Comparison of ENCODE assay signal across 10 cellular contexts in genomic region chr20:45892828-45893500, GRCh38. TPM values are rescaled to one million over a fixed set of nuclear protein-coding genes. Genes with fewer than 3 reads are reported as not detected.
DNase-seq lines count a peak whose midpoint lies in the region; ATAC-seq, FAIRE-seq and TF ChIP-seq lines count a peak whose summit lies in the region.
"Had no signal": no experiment of that assay in that cellular context is flagged by ENCODE, and none has a peak within 500 bp of the region (broad histone marks: within the 10 kb centered on the region; RNA-seq: fewer than 3 reads in every experiment).

No MANE protein-coding gene starts in this region.

- peak overlapping the region; percentile 85 for H3K4me3 Mint-ChIP-seq in dendritic cell treated with granulocyte-macrophage colony-stimulating factor and Interleukin-4, amounts not matched to agents 40 ng/mL and 50 ng/mL, for 4 days

- H3K9me2 ChIP-seq in HCT116 (ENCODE audit: insufficient read depth) = no peaks in the 10 kb centered on the region

- H3K79me2 ChIP-seq in HCT116 (ENCODE audit: insufficient read depth, low read length) = peaks cover 4% of the 10 kb centered on the region; the same call in 1 of the 2 replicates

- intact Hi-C loops in HCT116 (cut with micrococcal nuclease) = no loop called here
- intact Hi-C loops in dendritic cell treated with granulocyte-macrophage colony-stimulating factor and Interleukin-4, amounts not matched to agents 40 ng/mL and 50 ng/mL, for 4 days (cut with micrococcal nuclease) = no loop called here

- FAIRE-seq in H54 (lab: Jason Lieb, UNC) = no peak

- H3K4me2 ChIP-seq in HCT116 (ENCODE audit: low read length) = no peak overlapping the region

- no peak overlapping the region for H2AFZ ChIP-seq in HCT116 (ENCODE audit: low read depth, low read length, poor library complexity, severe bottlenecking)

- H3K9ac ChIP-seq in HCT116 (ENCODE audit: low read length) = no peak overlapping the region

- no peaks in the 10 kb centered on the region for H3K27me3 Mint-ChIP-seq in dendritic cell treated with granulocyte-macrophage colony-stimulating factor and Interleukin-4, amounts not matched to agents 40 ng/mL and 50 ng/mL, for 4 days

- H3K9me3 ChIP-seq in HCT116 (ENCODE audit: control insufficient read depth in 1 of 2, insufficient read depth in 1 of 2, low read depth in 1 of 2, low read length in 2 of 2) (no peaks in the 10 kb centered on the region), SJCRH30 (replicated peaks) (no peaks in the 10 kb centered on the region), neutrophil (no peaks in the 10 kb centered on the region)

- H3K36me3 ChIP-seq in HCT116 (ENCODE audit: control insufficient read depth in 1 of 2, insufficient read depth in 2 of 2, low read length in 2 of 2) (peaks cover 6 to 21% of the 10 kb centered on the region in 2 experiments; a peak in 3 of 4 replicates), SJCRH30 (peaks cover 22% of the 10 kb centered on the region), neutrophil (peaks cover 45% of the 10 kb centered on the region)

- H3K27ac ChIP-seq in HCT116 (ENCODE audit: low read depth, low read length) (no peak overlapping the region), SJCRH30 (peak overlapping the region; percentile 80), neutrophil (peak overlapping the region; percentile 88)

- peaks cover 10 to 18% of the 10 kb centered on the region in 2 experiments; a peak in 3 of 4 replicates for H3K4me1 ChIP-seq in HCT116 (ENCODE audit: control insufficient read depth in 1 of 2, insufficient read depth in 2 of 2, low read length in 2 of 2)
- peaks cover 35% of the 10 kb centered on the region for H3K4me1 ChIP-seq in SJCRH30
- peaks cover 41 to 46% of the 10 kb centered on the region in 2 experiments for H3K4me1 ChIP-seq in neutrophil (ENCODE audit: control insufficient read depth in 1 of 2, insufficient read depth in 1 of 2, low read depth in 1 of 2, low read length in 1 of 2)

- no peaks in the 10 kb centered on the region for H4K20me1 ChIP-seq in HCT116 (ENCODE audit: insufficient read depth)

- peaks cover 44% of the 10 kb centered on the region for H3K4me1 Mint-ChIP-seq in dendritic cell treated with granulocyte-macrophage colony-stimulating factor and Interleukin-4, amounts not matched to agents 40 ng/mL and 50 ng/mL, for 4 days (ENCODE audit: low read depth)

- H3K4me3 ChIP-seq in HCT116 (replicated peaks in 1 of 2; ENCODE audit: low read depth in 1 of 2, low read length in 2 of 2) (no peak overlapping the region), SJCRH30 (no peak overlapping the region), neutrophil (ENCODE audit: low read depth in 1 of 2, low read length in 1 of 2) (peak overlapping the region; percentile 91 to 94)

- POLR2A ChIA-PET in HCT116 (lab: Charles Lee) = interaction anchor here (0.9 to 1.1 kb wide), 2 partner anchors 12 to 41 kb away, joined by 3 to 4 read pairs; partner anchors contain the start of gene ZSWIM1

- no peak for TF ChIP-seq CTCF in HCT116 (IDR thresholded peaks at IDR 0.05 in 2 of 3, conservative IDR thresholded peaks at IDR 0.05 in 1 of 3; ENCODE audit: borderline replicate concordance in 1 of 3, insufficient read depth in 1 of 3, low read depth in 2 of 3, low read length in 2 of 3)
- TF ChIP-seq CTCF in neutrophil (IDR thresholded peaks at IDR 0.05) = no peak

- H3K27me3 ChIP-seq in HCT116 (ENCODE audit: insufficient read depth, low read length) = no peaks in the 10 kb centered on the region
- no peaks in the 10 kb centered on the region for H3K27me3 ChIP-seq in SJCRH30
- no peaks in the 10 kb centered on the region for H3K27me3 ChIP-seq in neutrophil

- TF ChIP-seq POLR2A in HCT116 (IDR thresholded peaks at IDR 0.05; ENCODE audit: borderline replicate concordance, extremely low read depth, insufficient read depth, insufficient read length) (no peak), H54 (IDR thresholded peaks at IDR 0.05; ENCODE audit: low read depth, low read length) (no peak)

- H3K27ac Mint-ChIP-seq in dendritic cell treated with granulocyte-macrophage colony-stimulating factor and Interleukin-4, amounts not matched to agents 40 ng/mL and 50 ng/mL, for 4 days = peak overlapping the region; percentile 84

- ATAC-seq in HCT116 (no peak), HG02763 (IDR thresholded peaks at IDR 0.05; ENCODE audit: unreplicated experiment) (no peak)

- RAD21 ChIA-PET in HCT116 (lab: Charles Lee; ENCODE audit: low non-redundant PET in 1 of 2, low total read pairs in 2 of 2, uncharacterized antibody in 2 of 2, unreplicated experiment in 2 of 2) = interaction anchor here (0.6 kb wide), 2 partner anchors 93 to 880 kb away, joined by 3 read pairs; no protein-coding TSS in a partner anchor

- BruUV-seq in HCT116 (replicated peaks; lab: Mats Ljungman, UMichigan) = TSS peak; percentile 36

- no peaks in the 10 kb centered on the region for H3K9me3 Mint-ChIP-seq in dendritic cell treated with granulocyte-macrophage colony-stimulating factor and Interleukin-4, amounts not matched to agents 40 ng/mL and 50 ng/mL, for 4 days

- H3K36me3 Mint-ChIP-seq in dendritic cell treated with granulocyte-macrophage colony-stimulating factor and Interleukin-4, amounts not matched to agents 40 ng/mL and 50 ng/mL, for 4 days (ENCODE audit: low read depth) = peaks cover 76% of the 10 kb centered on the region

- TF ChIP-seq RAD21 in HCT116 (IDR thresholded peaks at IDR 0.05; ENCODE audit: low read depth) = no peak

- CTCF ChIA-PET in HCT116 (lab: Charles Lee) = interaction anchor here (1.5 kb wide), 1 partner anchor 12 kb away, joined by 4 read pairs; no protein-coding TSS in a partner anchor

- DNase-seq in HCT116 (ENCODE audit: low read depth, low spot score) (no peak), SJCRH30 (no peak), H54 (ENCODE audit: insufficient read length, low spot score) (no peak), DMS153 treated with DMSO at 0.1 percent for 48 hours (lab: John Stamatoyannopoulos, UW; ENCODE audit: unreplicated experiment) (no peak), NCI-H1694 treated with DMSO at 0.1 percent for 48 hours (lab: John Stamatoyannopoulos, UW) (no peak)
- DNase-seq: NCI-H1092 had no signal

TF ChIP-seq in HCT116, 20 proteins besides CTCF, POLR2A, EP300 and RAD21:
- TF ChIP-seq EGR1 (IDR thresholded peaks at IDR 0.05; ENCODE audit: low read depth) (no peak), EZH2phosphoT487 (IDR thresholded peaks at IDR 0.05; ENCODE audit: borderline replicate concordance) (no peak), MAX (IDR thresholded peaks at IDR 0.05) (no peak), SRF (IDR thresholded peaks at IDR 0.05; ENCODE audit: low read depth) (no peak), ZNF274 (IDR thresholded peaks at IDR 0.05; ENCODE audit: low read depth, low read length) (no peak)

RNA-seq across cellular contexts. Expression of gene CTSA, which starts 1.8 kb away (rescaled TPM):
- 109 TPM for total RNA-seq in HCT116 (2021; ENCODE audit: unreplicated experiment)
- 116 and 130 TPM in 2 replicates for polyA plus RNA-seq in HCT116 (2012)
- 85.2 and 91.4 TPM in 2 replicates for total RNA-seq in SJCRH30 (2014; rRNA removed; shearing (Covaris generic))

RNA-seq across cellular contexts. Expression of gene NEURL2, which starts 2.0 kb away (rescaled TPM):
- 0.96 TPM for total RNA-seq in HCT116 (2021; ENCODE audit: unreplicated experiment)
- polyA plus RNA-seq in HCT116 (2012) = 0.27 and 0.59 TPM in 2 replicates
- 3.9 and 6.7 TPM in 2 replicates for total RNA-seq in SJCRH30 (2014; rRNA removed; shearing (Covaris generic))

RNA-seq across cellular contexts. Expression of gene SPATA25, which starts 5.5 kb away (rescaled TPM):
- total RNA-seq in HCT116 (2021; ENCODE audit: unreplicated experiment) = 0.42 TPM
- polyA plus RNA-seq in HCT116 (2012) = 0.14 and 0.19 TPM in 2 replicates
- total RNA-seq in SJCRH30 (2014; rRNA removed; shearing (Covaris generic)) = 2.1 and 2.8 TPM in 2 replicates
- total RNA-seq: RPMI7951 had no signal

RNA-seq across cellular contexts. Expression of gene ZSWIM1, which starts 11.9 kb away (rescaled TPM):
- total RNA-seq in HCT116 (2021; ENCODE audit: unreplicated experiment) = 13.0 TPM
- 9.8 and 12.5 TPM in 2 replicates for polyA plus RNA-seq in HCT116 (2012)
- total RNA-seq in SJCRH30 (2014; rRNA removed; shearing (Covaris generic)) = 20.5 and 23.2 TPM in 2 replicates

RNA-seq across cellular contexts. Expression of gene PLTP, which starts 19.0 kb away (rescaled TPM):
- 4.7 TPM for total RNA-seq in HCT116 (2021; ENCODE audit: unreplicated experiment)
- 7.1 and 7.5 TPM in 2 replicates for polyA plus RNA-seq in HCT116 (2012)
- 14.5 and 15.6 TPM in 2 replicates for total RNA-seq in SJCRH30 (2014; rRNA removed; shearing (Covaris generic))

Comparison
In these comparisons a context has a peak if more than half of its experiments do, and no peak if none do; other contexts are left out.
1. H3K4me3 ChIP-seq: peak in neutrophil (2 of 2); none in HCT116 (0 of 2) and SJCRH30 (single experiment).